In genomic region chr3:11539218-11539617, GRCh38 we compare ENCODE assay signal across 18 cellular contexts.
"Had no signal": no experiment of that assay in that cellular context is flagged by ENCODE, and none has a peak within 500 bp of the region (broad histone marks: within the 10 kb centered on the region; RNA-seq: fewer than 3 reads in every experiment).

No MANE protein-coding gene starts in this region.

- H3K36me3 ChIP-seq: brain microvascular endothelial cell had no signal

- H3K4me1 Mint-ChIP-seq: activated naive CD8-positive, alpha-beta T cell treated with anti-CD3 and anti-CD28 coated beads, Interleukin-2, amount 10 ng/mL, durations not matched to agents 7 days and 5 days; stimulated activated naive CD8-positive, alpha-beta T cell treated with anti-CD3 and anti-CD28 coated beads, Interleukin-15, amount 100 ng/mL, for 72 hours had no signal

- H3K27ac ChIP-seq: brain microvascular endothelial cell, foreskin keratinocyte had no signal

- H3K27me3 Mint-ChIP-seq: activated naive CD8-positive, alpha-beta T cell treated with anti-CD3 and anti-CD28 coated beads, Interleukin-2, amount 10 ng/mL, durations not matched to agents 7 days and 5 days; central memory CD8-positive, alpha-beta T cell; stimulated activated naive CD8-positive, alpha-beta T cell treated with anti-CD3 and anti-CD28 coated beads, Interleukin-15, amount 100 ng/mL, for 72 hours had no signal

- H3K4me3 Mint-ChIP-seq: activated naive CD8-positive, alpha-beta T cell treated with anti-CD3 and anti-CD28 coated beads, Interleukin-2, amount 10 ng/mL, durations not matched to agents 7 days and 5 days; central memory CD8-positive, alpha-beta T cell; natural killer cell; stimulated activated naive CD8-positive, alpha-beta T cell treated with anti-CD3 and anti-CD28 coated beads, Interleukin-15, amount 100 ng/mL, for 72 hours had no signal

- ATAC-seq: natural killer cell; sciatic nerve; stimulated activated naive CD8-positive, alpha-beta T cell treated with anti-CD3 and anti-CD28 coated beads, Interleukin-15, amount 100 ng/mL, for 72 hours had no signal

- H3K36me3 Mint-ChIP-seq: activated naive CD8-positive, alpha-beta T cell treated with anti-CD3 and anti-CD28 coated beads, Interleukin-2, amount 10 ng/mL, durations not matched to agents 7 days and 5 days; natural killer cell had no signal

- H3K27ac Mint-ChIP-seq: activated naive CD8-positive, alpha-beta T cell treated with anti-CD3 and anti-CD28 coated beads, Interleukin-2, amount 10 ng/mL, durations not matched to agents 7 days and 5 days; natural killer cell had no signal

- H3K27me3 ChIP-seq: brain microvascular endothelial cell, foreskin keratinocyte had no signal

- H3K4me1 ChIP-seq: foreskin keratinocyte had no signal

- DNase-seq: activated CD4-positive, alpha-beta T cell treated with anti-CD3 and anti-CD28 coated beads for 1 hour; activated CD4-positive, alpha-beta T cell treated with anti-CD3 and anti-CD28 coated beads, Interleukin-2, amount 50 U/mL, for 4 hours; activated naive CD4-positive, alpha-beta T cell; activated naive CD8-positive, alpha-beta T cell treated with anti-CD3 and anti-CD28 coated beads, Interleukin-2, amount 10 ng/mL, durations not matched to agents 7 days and 5 days; activated T-cell treated with anti-CD3 and anti-CD28 coated beads for 4 hours; brain microvascular endothelial cell; cortex of kidney; effector memory CD4-positive, alpha-beta T cell; glutamatergic neuron; hypothalamus; mesenchymal stem cell; natural killer cell; nucleus accumbens; stimulated activated naive CD8-positive, alpha-beta T cell treated with anti-CD3 and anti-CD28 coated beads, Interleukin-15, amount 100 ng/mL, for 72 hours; T1000 had no signal

- H3K9me3 Mint-ChIP-seq: activated naive CD8-positive, alpha-beta T cell treated with anti-CD3 and anti-CD28 coated beads, Interleukin-2, amount 10 ng/mL, durations not matched to agents 7 days and 5 days; central memory CD8-positive, alpha-beta T cell; natural killer cell; stimulated activated naive CD8-positive, alpha-beta T cell treated with anti-CD3 and anti-CD28 coated beads, Interleukin-15, amount 100 ng/mL, for 72 hours had no signal
